In genomic region chr10:6148908-6149307, GRCh38 we compare ENCODE assay signal across 1 cellular context.
TF ChIP-seq lines count a peak whose summit lies in the region.

No MANE protein-coding gene starts in this region.

TF ChIP-seq in SK-N-SH treated with all-trans-retinoic acid at 6 μM for 48 hours, 23 proteins besides CTCF, POLR2A, EP300 and RAD21 (continued from another document):
- TF ChIP-seq POU6F1 (CRISPR knock-in tag; IDR thresholded peaks at IDR 0.05; ENCODE audit: borderline replicate concordance, low read depth) (no peak), OSR1 (CRISPR knock-in tag; IDR thresholded peaks at IDR 0.05) (no peak), ZC3H10 (CRISPR knock-in tag; IDR thresholded peaks at IDR 0.05) (no peak), ZFP3 (CRISPR knock-in tag; IDR thresholded peaks at IDR 0.05) (no peak), ISL1 (CRISPR knock-in tag; IDR thresholded peaks at IDR 0.05) (no peak), ARNTL (CRISPR knock-in tag; IDR thresholded peaks at IDR 0.05; ENCODE audit: borderline replicate concordance, low read depth) (no peak), ZFP30 (CRISPR knock-in tag; IDR thresholded peaks at IDR 0.05) (no peak), TSHZ2 (CRISPR knock-in tag; IDR thresholded peaks at IDR 0.05) (no peak), ZNF565 (CRISPR knock-in tag; conservative IDR thresholded peaks at IDR 0.05; ENCODE audit: low read depth) (no peak), GLIS3 (CRISPR knock-in tag; IDR thresholded peaks at IDR 0.05) (no peak), ESRRG (CRISPR knock-in tag; IDR thresholded peaks at IDR 0.05) (no peak), PPARA (CRISPR knock-in tag; IDR thresholded peaks at IDR 0.05; ENCODE audit: borderline replicate concordance) (no peak), TCF4 (CRISPR knock-in tag; IDR thresholded peaks at IDR 0.05; ENCODE audit: borderline replicate concordance) (no peak), CSDC2 (CRISPR knock-in tag; IDR thresholded peaks at IDR 0.05) (no peak), CREB5 (CRISPR knock-in tag; IDR thresholded peaks at IDR 0.05; ENCODE audit: low read depth) (no peak), TOX (CRISPR knock-in tag; IDR thresholded peaks at IDR 0.05; ENCODE audit: borderline replicate concordance) (no peak), CSRNP3 (CRISPR knock-in tag; IDR thresholded peaks at IDR 0.05) (no peak), SNAI2 (CRISPR knock-in tag; IDR thresholded peaks at IDR 0.05) (no peak)
TF ChIP-seq in SK-N-SH treated with all-trans-retinoic acid at 6 μM for 48 hours: peak in this region for 0.
